In the genomic region with DNA sequence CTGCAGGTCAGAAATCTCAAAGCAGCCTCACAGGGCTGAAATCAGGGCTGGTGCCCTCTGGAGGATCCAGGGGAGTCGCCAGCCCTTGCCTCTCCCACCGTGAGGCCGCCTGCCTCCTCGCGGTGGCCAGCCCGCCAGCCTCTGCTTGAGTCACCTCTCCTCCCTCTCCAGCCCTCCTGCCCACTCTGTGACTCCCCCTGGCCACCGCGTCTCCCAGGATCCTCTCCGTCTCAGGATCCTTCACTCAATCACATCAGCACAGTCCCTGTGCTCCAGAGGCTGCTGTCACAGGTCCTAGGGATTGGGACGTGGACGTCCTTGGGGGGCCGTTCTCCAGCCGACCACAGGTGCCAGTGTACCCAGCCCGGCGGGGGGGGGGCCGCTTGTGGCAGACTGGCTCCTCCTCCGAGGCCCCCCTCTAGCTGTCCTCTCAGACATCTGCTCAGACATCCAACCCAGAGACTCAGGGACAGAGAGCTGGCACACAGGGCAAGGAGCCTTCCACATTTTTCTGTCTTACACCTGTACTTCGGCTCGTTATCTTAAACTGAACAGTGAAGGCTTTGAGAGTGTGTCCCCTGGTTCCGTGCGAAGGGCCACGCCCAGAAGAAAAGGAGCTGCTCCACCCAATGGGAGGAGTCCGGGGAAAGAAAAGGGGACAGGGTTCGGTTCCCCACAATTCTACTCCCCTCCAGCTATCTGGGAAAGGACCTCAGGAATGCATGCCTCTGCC, we compare ENCODE assay signal across 2 cellular contexts.
TF ChIP-seq lines count a peak whose summit lies in the region.

No MANE protein-coding gene starts in this region.

TF ChIP-seq in H1, 55 proteins besides CTCF, POLR2A, EP300 and RAD21:
- no peak for TF ChIP-seq KDM1A (IDR thresholded peaks at IDR 0.05; ENCODE audit: borderline replicate concordance, low read length)
- TF ChIP-seq, protein P1, sequence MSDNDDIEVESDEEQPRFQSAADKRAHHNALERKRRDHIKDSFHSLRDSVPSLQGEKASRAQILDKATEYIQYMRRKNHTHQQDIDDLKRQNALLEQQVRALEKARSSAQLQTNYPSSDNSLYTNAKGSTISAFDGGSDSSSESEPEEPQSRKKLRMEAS (IDR thresholded peaks at IDR 0.05), result peak; percentile 55; the same call in 1 of the 2 replicates

TF ChIP-seq in GM12891, 5 proteins besides CTCF, POLR2A, EP300 and RAD21:
- TF ChIP-seq PAX5 (IDR thresholded peaks at IDR 0.05; ENCODE audit: insufficient read depth, low read length, severe bottlenecking) (no peak), SPI1 (IDR thresholded peaks at IDR 0.05; ENCODE audit: low read depth, low read length) (no peak), POLR2AphosphoS5 (IDR thresholded peaks at IDR 0.05; ENCODE audit: low read depth, low read length) (no peak), TAF1 (IDR thresholded peaks at IDR 0.05; ENCODE audit: low read depth, low read length) (no peak), POU2F2 (IDR thresholded peaks at IDR 0.05; ENCODE audit: low read depth, low read length) (no peak)
TF ChIP-seq in GM12891: peak in this region for 0.
